ENCODE assay signal across 27 cellular contexts in the genomic region with DNA sequence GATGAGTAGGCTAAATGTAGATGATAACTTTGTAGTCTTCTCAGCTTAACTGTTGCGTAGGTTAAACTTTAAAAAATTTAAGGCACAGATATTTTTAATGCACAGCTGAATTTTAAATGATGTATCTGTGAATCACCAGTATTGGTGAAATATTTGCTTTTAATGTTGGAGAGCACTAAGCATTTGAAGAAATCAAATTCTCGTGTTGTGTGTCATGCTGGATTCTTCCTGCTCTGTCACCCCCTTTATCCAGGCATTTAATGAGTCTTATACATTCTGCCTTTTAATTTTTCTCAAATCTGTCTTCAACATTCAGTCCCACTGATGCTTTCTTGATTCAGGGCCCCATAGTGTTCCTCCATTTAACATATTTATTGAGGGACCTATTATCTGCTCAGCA.
DNase-seq lines count a peak whose midpoint lies in the region; TF ChIP-seq lines count a peak whose summit lies in the region.
"Had no signal": no experiment of that assay in that cellular context is flagged by ENCODE, and none has a peak within 500 bp of the region (broad histone marks: within the 10 kb centered on the region; RNA-seq: fewer than 3 reads in every experiment).

No MANE protein-coding gene starts in this region.

- TF ChIP-seq CTCF in AG10803 (conservative IDR thresholded peaks at IDR 0.05; ENCODE audit: low read length) (no peak), epithelial cell of esophagus (IDR thresholded peaks at IDR 0.05; ENCODE audit: insufficient read depth, low read depth, low read length, missing control alignments) (no peak), esophagus squamous epithelium (IDR thresholded peaks at IDR 0.05) (no peak)

- no peak overlapping the region for H3K27ac ChIP-seq in effector memory CD4-positive, alpha-beta T cell (ENCODE audit: insufficient read depth, low read length, poor library complexity, severe bottlenecking)
- H3K27ac ChIP-seq in esophagus squamous epithelium, result no peak overlapping the region
- H3K27ac ChIP-seq: breast epithelium, heart right ventricle, pancreas, SJSA1 had no signal

- H3K4me1 ChIP-seq in effector memory CD4-positive, alpha-beta T cell (ENCODE audit: control insufficient read depth, insufficient read depth, low read length, poor library complexity, severe bottlenecking), result no peaks in the 10 kb centered on the region
- no peaks in the 10 kb centered on the region for H3K4me1 ChIP-seq in esophagus squamous epithelium
- H3K4me1 ChIP-seq: breast epithelium, SJSA1 had no signal

- DNase-seq in AG10803 (ENCODE audit: low read depth) (peak; percentile 35), HT1080 (ENCODE audit: low read depth) (peak; percentile 6), epithelial cell of esophagus (ENCODE audit: low read depth) (peak; percentile 8), kidney tubule cell (ENCODE audit: low spot score) (peak; percentile 59), cerebellar cortex (ENCODE audit: low spot score) (no peak), SKM-1 (lab: John Stamatoyannopoulos, UW; ENCODE audit: unreplicated experiment) (no peak), esophagus squamous epithelium (lab: John Stamatoyannopoulos, UW) (no peak)
- DNase-seq in effector memory CD4-positive, alpha-beta T cell, result no peak
- DNase-seq: 8988T; activated CD4-positive, alpha-beta T cell treated with anti-CD3 and anti-CD28 coated beads, Interleukin-2, amount 10 ng/mL, durations not matched to agents 24 days and 14 days; AML-193; amygdala; Calu3; CD4-positive, CD25-positive, alpha-beta regulatory T cell; DMS79; foreskin melanocyte; heart right ventricle; NCI-H1092 treated with DMSO at 0.1 percent for 48 hours; NCI-H1694 treated with DMSO at 0.1 percent for 48 hours; NCI-H446 treated with DMSO at 0.1 percent for 48 hours; nephron progenitor cell; pancreas; stimulated activated naive CD4-positive, alpha-beta T cell had no signal

- H3K4me3 ChIP-seq in AG10803 (ENCODE audit: low read length) (no peak overlapping the region), epithelial cell of esophagus (ENCODE audit: low read length) (no peak overlapping the region), esophagus squamous epithelium (no peak overlapping the region)
- no peak overlapping the region for H3K4me3 ChIP-seq in effector memory CD4-positive, alpha-beta T cell (ENCODE audit: insufficient read depth, low read depth, low read length, poor library complexity, severe bottlenecking)
- H3K4me3 ChIP-seq: breast epithelium, heart right ventricle, K562, pancreas, SJSA1, smooth muscle cell had no signal

- no peak for TF ChIP-seq POLR2A in esophagus squamous epithelium (IDR thresholded peaks at IDR 0.05)

- no peaks in the 10 kb centered on the region for H3K36me3 ChIP-seq in effector memory CD4-positive, alpha-beta T cell (ENCODE audit: control insufficient read depth, insufficient read depth, low read length)
- no peaks in the 10 kb centered on the region for H3K36me3 ChIP-seq in esophagus squamous epithelium
- H3K36me3 ChIP-seq: breast epithelium, heart right ventricle, pancreas, SJSA1 had no signal

- no peaks in the 10 kb centered on the region for H3K27me3 ChIP-seq in effector memory CD4-positive, alpha-beta T cell (replicated peaks; ENCODE audit: control insufficient read depth, insufficient read depth, low read length, poor library complexity, severe bottlenecking)
- no peaks in the 10 kb centered on the region for H3K27me3 ChIP-seq in esophagus squamous epithelium
- H3K27me3 ChIP-seq: breast epithelium, heart right ventricle, pancreas, SJSA1 had no signal

- WGBS in esophagus squamous epithelium, 2 donors, result 71 to 76% methylated on average over 2 of the region's 2 CpGs

- no peaks in the 10 kb centered on the region for H3K9me3 ChIP-seq in effector memory CD4-positive, alpha-beta T cell (ENCODE audit: control insufficient read depth, low read length)
- H3K9me3 ChIP-seq in esophagus squamous epithelium, result no peaks in the 10 kb centered on the region
- H3K9me3 ChIP-seq: breast epithelium, pancreas, SJSA1 had no signal

- intact Hi-C loops in esophagus squamous epithelium (cut with DNase I), result no loop called here

Comparison
In these comparisons a context has a peak if more than half of its experiments do, and no peak if none do; other contexts are left out.
1. DNase-seq: peak in AG10803 (single experiment), HT1080 (single experiment), epithelial cell of esophagus (single experiment) and kidney tubule cell (single experiment); none in cerebellar cortex (single experiment), SKM-1 (single experiment), effector memory CD4-positive, alpha-beta T cell (0 of 3) and esophagus squamous epithelium (single experiment).